1 cellular context compared by ENCODE assay signal in genomic region chr19:55640043-55640576, GRCh38.
TF ChIP-seq lines count a peak whose summit lies in the region.

No MANE protein-coding gene starts in this region.

TF ChIP-seq in K562, 482 proteins besides CTCF, POLR2A, EP300 and RAD21 (continues in another document):
- TF ChIP-seq HMGXB4 (CRISPR knock-in tag; IDR thresholded peaks at IDR 0.05): peak; percentile 95
- no peak for TF ChIP-seq SNRNP70 (optimal IDR thresholded peaks at IDR 0.05; ENCODE audit: low read depth, low read length)
- TF ChIP-seq BCLAF1 (IDR thresholded peaks at IDR 0.05; ENCODE audit: borderline replicate concordance in 1 of 2, control insufficient read depth in 1 of 2, low read depth in 2 of 2, low read length in 1 of 2): no peak
- no peak for TF ChIP-seq SAFB2 (IDR thresholded peaks at IDR 0.05; ENCODE audit: borderline replicate concordance, low read depth, low read length, severe bottlenecking)
- no peak for TF ChIP-seq NFIX (CRISPR knock-in tag; IDR thresholded peaks at IDR 0.05; ENCODE audit: low read depth)
- TF ChIP-seq ETV1 (tag; conservative IDR thresholded peaks at IDR 0.05; ENCODE audit: low read depth): no peak
- peak; percentile 71 for TF ChIP-seq ZNF121 (CRISPR knock-in tag; conservative IDR thresholded peaks at IDR 0.05)
- TF ChIP-seq KAT7 (CRISPR knock-in tag; IDR thresholded peaks at IDR 0.05; ENCODE audit: borderline replicate concordance): peak; percentile 89; the same call in 1 of the 2 replicates
- 0 out of 2 replicates have a peak, but pooled peaks have one; percentile 91 for TF ChIP-seq PURB (CRISPR knock-in tag; IDR thresholded peaks at IDR 0.05; ENCODE audit: low read depth)
- TF ChIP-seq ZSCAN32 (CRISPR knock-in tag; IDR thresholded peaks at IDR 0.05): no peak
- TF ChIP-seq SIRT6 (IDR thresholded peaks at IDR 0.05; ENCODE audit: low read depth, low read length): no peak
- no peak for TF ChIP-seq RBM17 (IDR thresholded peaks at IDR 0.05; ENCODE audit: borderline replicate concordance, low read depth, low read length)
- no peak for TF ChIP-seq POLR2AphosphoS2 (IDR thresholded peaks at IDR 0.05; ENCODE audit: low read length)
- no peak for TF ChIP-seq EHMT2 (IDR thresholded peaks at IDR 0.05)
- TF ChIP-seq PHF21A (IDR thresholded peaks at IDR 0.05; ENCODE audit: borderline replicate concordance, low read depth): 0 out of 2 replicates have a peak, but pooled peaks have one; percentile 8
- TF ChIP-seq CBFB (CRISPR knock-in tag; IDR thresholded peaks at IDR 0.05): peak; percentile 88; the same call in 1 of the 2 replicates
- TF ChIP-seq MED1 (CRISPR knock-in tag; IDR thresholded peaks at IDR 0.05; ENCODE audit: borderline replicate concordance): no peak
- TF ChIP-seq ZNF436 (CRISPR knock-in tag; IDR thresholded peaks at IDR 0.05): no peak
- TF ChIP-seq ZNF586 (CRISPR knock-in tag; conservative IDR thresholded peaks at IDR 0.05): peak; percentile 63; the same call in 1 of the 2 replicates
- TF ChIP-seq KAT2B (IDR thresholded peaks at IDR 0.05; ENCODE audit: low read depth, low read length): no peak
- TF ChIP-seq PRMT5 (CRISPR knock-in tag; IDR thresholded peaks at IDR 0.05): peak; percentile 91
- TF ChIP-seq STAG1 (CRISPR knock-in tag; IDR thresholded peaks at IDR 0.05; ENCODE audit: borderline replicate concordance): peak; percentile 82
- no peak for TF ChIP-seq ZNF699 (CRISPR knock-in tag; IDR thresholded peaks at IDR 0.05; ENCODE audit: insufficient replicate concordance)
- peak; percentile 92 for TF ChIP-seq MBD1 (CRISPR knock-in tag; IDR thresholded peaks at IDR 0.05)
- no peak for TF ChIP-seq ZSCAN29 (IDR thresholded peaks at IDR 0.05)
- TF ChIP-seq ZNF277 (CRISPR knock-in tag; IDR thresholded peaks at IDR 0.05; ENCODE audit: borderline replicate concordance): no peak
- TF ChIP-seq GTF2E2 (tag; IDR thresholded peaks at IDR 0.05): no peak
- TF ChIP-seq CREB3L1 (IDR thresholded peaks at IDR 0.05; ENCODE audit: borderline replicate concordance, low read depth): peak; percentile 98
- 0 out of 2 replicates have a peak, but pooled peaks have one; percentile 42 for TF ChIP-seq RREB1 (CRISPR knock-in tag; IDR thresholded peaks at IDR 0.05)
- TF ChIP-seq TFAP4 (CRISPR knock-in tag; IDR thresholded peaks at IDR 0.05; ENCODE audit: borderline replicate concordance): peak; percentile 94
- no peak for TF ChIP-seq ATF3 (IDR thresholded peaks at IDR 0.05)
- TF ChIP-seq ATF3 (CRISPR knock-in tag; conservative IDR thresholded peaks at IDR 0.05): 0 out of 2 replicates have a peak, but pooled peaks have one; percentile 79
- peak; percentile 49; the same call in 1 of the 2 replicates for TF ChIP-seq SMAD3 (CRISPR knock-in tag; conservative IDR thresholded peaks at IDR 0.05)
- no peak for TF ChIP-seq NR2F6 (CRISPR knock-in tag; IDR thresholded peaks at IDR 0.05)
- TF ChIP-seq ZNF316 (IDR thresholded peaks at IDR 0.05): no peak
- no peak for TF ChIP-seq ZNF384 (IDR thresholded peaks at IDR 0.05; ENCODE audit: low read depth, low read length)
- TF ChIP-seq CREB5 (CRISPR knock-in tag; IDR thresholded peaks at IDR 0.05): no peak
- TF ChIP-seq HIVEP1 (CRISPR knock-in tag; IDR thresholded peaks at IDR 0.05): peak; percentile 81; the same call in 1 of the 2 replicates
- no peak for TF ChIP-seq BRCA1 (IDR thresholded peaks at IDR 0.05)
- TF ChIP-seq BRCA1 (CRISPR knock-in tag; IDR thresholded peaks at IDR 0.05): 0 out of 2 replicates have a peak, but pooled peaks have one; percentile 39
- TF ChIP-seq LCOR (CRISPR knock-in tag; IDR thresholded peaks at IDR 0.05): peak; percentile 98
- no peak for TF ChIP-seq SETDB1 (IDR thresholded peaks at IDR 0.05; ENCODE audit: low read length)
- TF ChIP-seq EWSR1 (IDR thresholded peaks at IDR 0.05; ENCODE audit: borderline replicate concordance, low read depth, partially characterized antibody): no peak
- TF ChIP-seq ZC3H11A (IDR thresholded peaks at IDR 0.05; ENCODE audit: low read depth, low read length): no peak
